ENCODE assay signal across 8 cellular contexts in genomic region chr12:10235761-10236631, GRCh38. TPM values are rescaled to one million over a fixed set of nuclear protein-coding genes. Genes with fewer than 3 reads are reported as not detected.
DNase-seq lines count a peak whose midpoint lies in the region; ATAC-seq and TF ChIP-seq lines count a peak whose summit lies in the region.

No MANE protein-coding gene starts in this region.

- ATAC-seq in gastroesophageal sphincter: peak; percentile 58

- H3K36me3 ChIP-seq in gastroesophageal sphincter: no peaks in the 10 kb centered on the region

- H3K36me3 Mint-ChIP-seq in progenitor cell of endocrine pancreas (ENCODE audit: insufficient read depth): peaks cover 11% of the 10 kb centered on the region

- H3K27me3 ChIP-seq in gastroesophageal sphincter: no peaks in the 10 kb centered on the region

- no peaks in the 10 kb centered on the region for H3K27me3 Mint-ChIP-seq in progenitor cell of endocrine pancreas

- H3K27ac Mint-ChIP-seq in progenitor cell of endocrine pancreas: peak overlapping the region; percentile 51

- TF ChIP-seq CTCF in AG10803 (conservative IDR thresholded peaks at IDR 0.05; ENCODE audit: low read length) (peak; percentile 92), GM13976 (IDR thresholded peaks at IDR 0.05; ENCODE audit: borderline replicate concordance, control extremely low read depth, extremely low read depth, insufficient read depth, missing control alignments) (peak; percentile 78), gastroesophageal sphincter (IDR thresholded peaks at IDR 0.05) (peak; percentile 80 to 92 (median 85)), progenitor cell of endocrine pancreas (IDR thresholded peaks at IDR 0.05; ENCODE audit: unreplicated experiment) (peak; percentile 100)

- no peak overlapping the region for H3K27ac ChIP-seq in gastroesophageal sphincter

- peaks cover 13% of the 10 kb centered on the region for H3K9me3 Mint-ChIP-seq in progenitor cell of endocrine pancreas (ENCODE audit: low read depth)

- in situ Hi-C loops in GM13976 (cut with MboI; ENCODE audit: low sequenced_read_pairs, unreplicated experiment): loop anchor here (5.0 to 25.0 kb wide), 3 partner anchors 326 to 1251 kb away; no protein-coding TSS in a partner anchor

- no peak overlapping the region for H3K4me3 ChIP-seq in AG10803 (ENCODE audit: low read length)
- no peak overlapping the region for H3K4me3 ChIP-seq in gastroesophageal sphincter

- H3K4me1 ChIP-seq in gastroesophageal sphincter: no peaks in the 10 kb centered on the region

- no peak overlapping the region for H3K4me3 Mint-ChIP-seq in progenitor cell of endocrine pancreas (ENCODE audit: low read depth)

- no peaks in the 10 kb centered on the region for H3K4me1 Mint-ChIP-seq in progenitor cell of endocrine pancreas (ENCODE audit: low read depth)

- H3K9me3 ChIP-seq in gastroesophageal sphincter: no peaks in the 10 kb centered on the region

- TF ChIP-seq POLR2A in gastroesophageal sphincter (IDR thresholded peaks at IDR 0.05): no peak

- TF ChIP-seq EP300 in gastroesophageal sphincter (IDR thresholded peaks at IDR 0.05): no peak

- DNase-seq in AG10803 (ENCODE audit: low read depth) (peak; percentile 41), GM13976 (ENCODE audit: low spot score) (peak; percentile 50), NCI-H748 (lab: John Stamatoyannopoulos, UW; ENCODE audit: unreplicated experiment) (peak; percentile 21), progenitor cell of endocrine pancreas (ENCODE audit: low spot score, unreplicated experiment) (no peak), 8988T (no peak), mesenteric fat pad (ENCODE audit: low spot score) (no peak)
- peak; percentile 18 for DNase-seq in activated T-helper 9 cell treated with anti-CD3 and anti-CD28 coated beads, Interleukin-2, amount 50 U/mL, for 16 hours (ENCODE audit: low read depth)

- 30 to 33% methylated on average over 4 of the region's 4 CpGs for WGBS in gastroesophageal sphincter (ENCODE audit: low coverage in 1 of 2), 2 donors

RNA-seq across cellular contexts. Expression of gene GABARAPL1, which starts 23.3 kb away (rescaled TPM):
- total RNA-seq in gastroesophageal sphincter (100 to 1,000 TPM; 122 to 269 (median 193) TPM), progenitor cell of endocrine pancreas (94.2 and 96.2 TPM in 2 replicates), mesenteric fat pad (215 TPM)

RNA-seq across cellular contexts. Expression of gene TMEM52B, which starts 57.2 kb away (rescaled TPM):
- total RNA-seq in gastroesophageal sphincter (1 to 10 TPM in 1 of 4 donors, not detected in 3; 1.2 TPM), progenitor cell of endocrine pancreas (not detected in 2 replicates), mesenteric fat pad (not detected)

Comparison
In these comparisons a context has a peak if more than half of its experiments do, and no peak if none do; other contexts are left out.
1. DNase-seq: peak in AG10803 (single experiment), GM13976 (single experiment), NCI-H748 (single experiment) and activated T-helper 9 cell treated with anti-CD3 and anti-CD28 coated beads, Interleukin-2, amount 50 U/mL, for 16 hours (single experiment); none in progenitor cell of endocrine pancreas (single experiment), 8988T (single experiment) and mesenteric fat pad (single experiment).
2. Peak in every context shown above with its lines, with median percentiles within 50 percentile points of each other: CTCF ChIP-seq.